ENCODE assay signal across 1 cellular context in genomic region chr6:90298459-90299053, GRCh38.
TF ChIP-seq lines count a peak whose summit lies in the region.

No MANE protein-coding gene starts in this region.

TF ChIP-seq in H1, 55 proteins besides CTCF, POLR2A, EP300 and RAD21:
- TF ChIP-seq KDM1A (IDR thresholded peaks at IDR 0.05; ENCODE audit: borderline replicate concordance, low read length) (no peak), JUND (IDR thresholded peaks at IDR 0.05; ENCODE audit: low read length) (peak; percentile 60; the same call in 1 of the 2 replicates), ATF3 (IDR thresholded peaks at IDR 0.05; ENCODE audit: insufficient read depth, low read depth, low read length) (peak; percentile 38; the same call in 1 of the 2 replicates), BRCA1 (IDR thresholded peaks at IDR 0.05; ENCODE audit: low read depth, low read length) (no peak), CEBPB (IDR thresholded peaks at IDR 0.05; ENCODE audit: low read depth, low read length) (peak; percentile 94), ATF2 (IDR thresholded peaks at IDR 0.05; ENCODE audit: low read length) (peak; percentile 52; the same call in 1 of the 2 replicates), FOSL1 (IDR thresholded peaks at IDR 0.05; ENCODE audit: insufficient read depth, low read depth, low read length) (no peak), E2F6 (IDR thresholded peaks at IDR 0.05) (peak; percentile 35; the same call in 1 of the 2 replicates), CBX5 (IDR thresholded peaks at IDR 0.05; ENCODE audit: low read depth, low read length) (no peak)
TF ChIP-seq in H1: peak in this region for 5.
